In genomic region chr11:128927683-128928336, GRCh38 we compare ENCODE assay signal across 29 cellular contexts.
DNase-seq lines count a peak whose midpoint lies in the region; ATAC-seq and TF ChIP-seq lines count a peak whose summit lies in the region.
"Had no signal": no experiment of that assay in that cellular context is flagged by ENCODE, and none has a peak within 500 bp of the region (broad histone marks: within the 10 kb centered on the region; RNA-seq: fewer than 3 reads in every experiment).

No MANE protein-coding gene starts in this region.

- ATAC-seq in GM18861 (IDR thresholded peaks at IDR 0.05; ENCODE audit: unreplicated experiment) (peak; percentile 1), HG02571 (IDR thresholded peaks at IDR 0.05; ENCODE audit: unreplicated experiment) (no peak), GM18517 (IDR thresholded peaks at IDR 0.05; ENCODE audit: unreplicated experiment) (no peak)
- no peak for ATAC-seq in stimulated activated memory B cell treated with anti-CD40 and anti-IgM and Interleukin-4, amounts not matched to agents 10 μg/mL and 1 μg/mL and 100 μg/mL, for 72 hours
- ATAC-seq: gastroesophageal sphincter, left lobe of liver, right cardiac atrium had no signal

- H3K27ac ChIP-seq in MM.1S (ENCODE audit: low read length) = peak overlapping the region; percentile 30; the same call in 1 of the 2 replicates
- no peak overlapping the region for H3K27ac ChIP-seq in iPS-20b (ENCODE audit: low read length)
- H3K27ac ChIP-seq: gastroesophageal sphincter, HL-60, parathyroid adenoma, WERI-Rb-1 had no signal

- H3K9me3 ChIP-seq in MM.1S (replicated peaks; ENCODE audit: insufficient read depth, low read length) = no peaks in the 10 kb centered on the region
- H3K9me3 ChIP-seq in iPS-20b (ENCODE audit: insufficient read depth, low read depth, low read length) = no peaks in the 10 kb centered on the region
- H3K9me3 ChIP-seq: gastroesophageal sphincter had no signal

- DNase-seq in MM.1S = no peak
- no peak for DNase-seq in NCI-H82 (lab: John Stamatoyannopoulos, UW)
- DNase-seq: activated CD4-positive, alpha-beta T cell treated with anti-CD3 and anti-CD28 coated beads, Interleukin-2, amount 50 U/mL, for 1 hour; activated T-cell treated with anti-CD3 and anti-CD28 coated beads, Interleukin-2, amount 50 U/mL, for 48 hours; CD4-positive, alpha-beta T cell; central memory CD4-positive, alpha-beta T cell; H9; hippocampal formation; NCI-H1092; NCI-H1694 treated with DMSO at 0.1 percent for 48 hours; NCI-H2171; NCI-H510A treated with DMSO at 0.1 percent for 48 hours; SIG-M5; SW 1271; T1000; trophoblast cell; WERI-Rb-1 had no signal

- TF ChIP-seq CTCF in MM.1S (IDR thresholded peaks at IDR 0.05; ENCODE audit: low read length) = no peak

- H3K4me3 ChIP-seq in MM.1S (ENCODE audit: low read length) = peak overlapping the region; percentile 33; the same call in 1 of the 2 replicates
- H3K4me3 ChIP-seq in iPS-20b (ENCODE audit: low read length) = peak overlapping the region; percentile 20; the same call in 1 of the 2 replicates
- H3K4me3 ChIP-seq: gastroesophageal sphincter had no signal

- H2AFZ ChIP-seq in MM.1S (ENCODE audit: low read length) = peak overlapping the region; percentile 53
- H2AFZ ChIP-seq: parathyroid adenoma had no signal

- H3K4me1 Mint-ChIP-seq in stimulated activated memory B cell treated with anti-CD40 and anti-IgM and Interleukin-4, amounts not matched to agents 10 μg/mL and 1 μg/mL and 100 μg/mL, for 72 hours = peaks cover 22% of the 10 kb centered on the region

- 0 out of 2 replicates have a peak overlapping the region, but pooled peaks have one; percentile 9 for H3K9ac ChIP-seq in MM.1S (ENCODE audit: low read length)
- H3K9ac ChIP-seq in iPS-20b (ENCODE audit: low read depth, low read length) = no peak overlapping the region
- H3K9ac ChIP-seq: parathyroid adenoma had no signal

- H3F3A ChIP-seq in MM.1S (ENCODE audit: insufficient read depth, low read length) = peaks cover 4% of the 10 kb centered on the region

- H3K9me3 Mint-ChIP-seq in stimulated activated memory B cell treated with anti-CD40 and anti-IgM and Interleukin-4, amounts not matched to agents 10 μg/mL and 1 μg/mL and 100 μg/mL, for 72 hours = no peaks in the 10 kb centered on the region
- H3K9me3 Mint-ChIP-seq: CD4-positive, alpha-beta T cell; nephron had no signal

- H3K27ac Mint-ChIP-seq in stimulated activated memory B cell treated with anti-CD40 and anti-IgM and Interleukin-4, amounts not matched to agents 10 μg/mL and 1 μg/mL and 100 μg/mL, for 72 hours = peak overlapping the region; percentile 38
- H3K27ac Mint-ChIP-seq: activated CD8-positive, alpha-beta memory T cell treated with anti-CD3 and anti-CD28 coated beads, Interleukin-2, amount 10 ng/mL, durations not matched to agents 7 days and 5 days; CD4-positive, alpha-beta T cell; H9 had no signal

- no peaks in the 10 kb centered on the region for H3K79me2 ChIP-seq in MM.1S (ENCODE audit: low read length)
- H3K79me2 ChIP-seq: parathyroid adenoma had no signal

- H4K20me1 ChIP-seq in MM.1S (ENCODE audit: insufficient read depth, low read length) = no peaks in the 10 kb centered on the region

- H3K9me2 ChIP-seq in MM.1S (replicated peaks; ENCODE audit: insufficient read depth, low read length) = no peaks in the 10 kb centered on the region

- H3K4me1 ChIP-seq in MM.1S (ENCODE audit: low read length) = peaks cover 19% of the 10 kb centered on the region
- peaks cover 21% of the 10 kb centered on the region for H3K4me1 ChIP-seq in iPS-20b (ENCODE audit: insufficient read depth, low read length)
- H3K4me1 ChIP-seq: gastroesophageal sphincter, parathyroid adenoma had no signal

- H3K27me3 ChIP-seq in MM.1S (replicated peaks; ENCODE audit: insufficient read depth, low read length) (no peaks in the 10 kb centered on the region), iPS-20b (ENCODE audit: insufficient read depth, low read length) (peaks cover 89% of the 10 kb centered on the region)

- H3K27me3 Mint-ChIP-seq in stimulated activated memory B cell treated with anti-CD40 and anti-IgM and Interleukin-4, amounts not matched to agents 10 μg/mL and 1 μg/mL and 100 μg/mL, for 72 hours = peaks cover 54% of the 10 kb centered on the region
- H3K27me3 Mint-ChIP-seq: CD4-positive, alpha-beta T cell had no signal

- H3K4me2 ChIP-seq in MM.1S (ENCODE audit: low read depth, low read length) = peak overlapping the region; percentile 63

- H3K36me3 ChIP-seq in MM.1S (replicated peaks; ENCODE audit: insufficient read depth, low read length) = no peaks in the 10 kb centered on the region
- no peaks in the 10 kb centered on the region for H3K36me3 ChIP-seq in iPS-20b (ENCODE audit: insufficient read depth, low read depth, low read length)
- H3K36me3 ChIP-seq: gastroesophageal sphincter, WERI-Rb-1 had no signal

- H3K36me3 Mint-ChIP-seq in stimulated activated memory B cell treated with anti-CD40 and anti-IgM and Interleukin-4, amounts not matched to agents 10 μg/mL and 1 μg/mL and 100 μg/mL, for 72 hours = no peaks in the 10 kb centered on the region
- H3K36me3 Mint-ChIP-seq: activated CD8-positive, alpha-beta memory T cell treated with anti-CD3 and anti-CD28 coated beads, Interleukin-2, amount 10 ng/mL, durations not matched to agents 7 days and 5 days had no signal

- peak overlapping the region; percentile 6 for H3K4me3 Mint-ChIP-seq in stimulated activated memory B cell treated with anti-CD40 and anti-IgM and Interleukin-4, amounts not matched to agents 10 μg/mL and 1 μg/mL and 100 μg/mL, for 72 hours
- H3K4me3 Mint-ChIP-seq: CD4-positive, alpha-beta T cell; H9; nephron had no signal
